8 cellular contexts compared by ENCODE assay signal in genomic region chr11:75429902-75430691, GRCh38. TPM values are rescaled to one million over a fixed set of nuclear protein-coding genes. Genes with fewer than 3 reads are reported as not detected.
DNase-seq lines count a peak whose midpoint lies in the region; ATAC-seq and TF ChIP-seq lines count a peak whose summit lies in the region.

No MANE protein-coding gene starts in this region.

- no peak for TF ChIP-seq EP300 in esophagus muscularis mucosa (IDR thresholded peaks at IDR 0.05)

- 0% methylated on average over 4 of the region's 133 CpGs for WGBS in esophagus muscularis mucosa

- intact Hi-C loops in esophagus muscularis mucosa (cut with DNase I): no loop called here

- H3K4me3 ChIP-seq in AG09309 (ENCODE audit: control insufficient read depth, low read depth, low read length) (peak overlapping the region; percentile 17), esophagus muscularis mucosa (peak overlapping the region; percentile 47 to 60 (median 50))

- TF ChIP-seq CTCF in AG09309 (IDR thresholded peaks at IDR 0.05; ENCODE audit: control insufficient read depth, insufficient read depth, low read depth, low read length, missing control alignments) (no peak), esophagus muscularis mucosa (IDR thresholded peaks at IDR 0.05) (no peak)

- DNase-seq in AG09309 (ENCODE audit: low read depth) (no peak), NCI-H748 (lab: John Stamatoyannopoulos, UW; ENCODE audit: unreplicated experiment) (peak; percentile 89), esophagus muscularis mucosa (ENCODE audit: extremely low spot score) (no peak), A172 (ENCODE audit: low spot score) (no peak)
- peak; percentile 73 for DNase-seq in activated T-cell treated with anti-CD3 and anti-CD28 coated beads, Interleukin-2, amount 50 U/mL, for 1 hour
- DNase-seq in naive thymus-derived CD8-positive, alpha-beta T cell: peak; percentile 36 to 76 (median 58)
- peak; percentile 58 to 62 for DNase-seq in stimulated activated naive CD8-positive, alpha-beta T cell treated with anti-CD3 and anti-CD28 coated beads, Interleukin-15, amount 100 ng/mL, for 72 hours

- POLR2A ChIA-PET in naive thymus-derived CD8-positive, alpha-beta T cell (lab: Charles Lee): interaction anchor here (0.8 to 2.7 kb wide), 6 partner anchors 10 to 136 kb away, joined by 3 to 14 read pairs (median 4); partner anchors contain the start of gene RPS3

- H3K36me3 Mint-ChIP-seq in naive thymus-derived CD8-positive, alpha-beta T cell: peaks cover 4 to 6% (median 5%) of the 10 kb centered on the region in 3 donors

- H3K9me3 ChIP-seq in esophagus muscularis mucosa: peaks cover 0 to 7% (median 3%) of the 10 kb centered on the region in 4 donors

- peak; percentile 39 for ATAC-seq in GM21423 (IDR thresholded peaks at IDR 0.05; ENCODE audit: unreplicated experiment)
- ATAC-seq in naive thymus-derived CD8-positive, alpha-beta T cell: peak; percentile 66 to 75
- ATAC-seq in stimulated activated naive CD8-positive, alpha-beta T cell treated with anti-CD3 and anti-CD28 coated beads, Interleukin-15, amount 100 ng/mL, for 72 hours: peak; percentile 73

- peak overlapping the region in 1 of 4 donors; percentile 35 for H3K27ac ChIP-seq in esophagus muscularis mucosa (replicated peaks in 1 of 4)

- H3K4me1 Mint-ChIP-seq in naive thymus-derived CD8-positive, alpha-beta T cell: peaks cover 16 to 31% (median 20%) of the 10 kb centered on the region in 4 donors
- peaks cover 35% of the 10 kb centered on the region for H3K4me1 Mint-ChIP-seq in stimulated activated naive CD8-positive, alpha-beta T cell treated with anti-CD3 and anti-CD28 coated beads, Interleukin-15, amount 100 ng/mL, for 72 hours

- peaks cover 0 to 55% (median 16%) of the 10 kb centered on the region in 4 donors for H3K27me3 ChIP-seq in esophagus muscularis mucosa

- peaks cover 0 to 4% (median 0%) of the 10 kb centered on the region in 9 donors for H3K9me3 Mint-ChIP-seq in naive thymus-derived CD8-positive, alpha-beta T cell
- H3K9me3 Mint-ChIP-seq in stimulated activated naive CD8-positive, alpha-beta T cell treated with anti-CD3 and anti-CD28 coated beads, Interleukin-15, amount 100 ng/mL, for 72 hours: peaks cover 0 to 11% of the 10 kb centered on the region in 2 donors

- peaks cover 10 to 41% (median 30%) of the 10 kb centered on the region in 4 donors for H3K4me1 ChIP-seq in esophagus muscularis mucosa

- H3K36me3 ChIP-seq in esophagus muscularis mucosa: peaks cover 0 to 6% (median 2%) of the 10 kb centered on the region in 4 donors

- H3K4me3 Mint-ChIP-seq in naive thymus-derived CD8-positive, alpha-beta T cell: peak overlapping the region; percentile 72 to 91 (median 90)
- H3K4me3 Mint-ChIP-seq in stimulated activated naive CD8-positive, alpha-beta T cell treated with anti-CD3 and anti-CD28 coated beads, Interleukin-15, amount 100 ng/mL, for 72 hours: peak overlapping the region; percentile 74 to 86

- H3K27ac Mint-ChIP-seq in naive thymus-derived CD8-positive, alpha-beta T cell: peak overlapping the region in 5 of 10 donors; percentile 68 to 81 (median 76)
- no peak overlapping the region for H3K27ac Mint-ChIP-seq in stimulated activated naive CD8-positive, alpha-beta T cell treated with anti-CD3 and anti-CD28 coated beads, Interleukin-15, amount 100 ng/mL, for 72 hours

- no peak for TF ChIP-seq POLR2A in esophagus muscularis mucosa (IDR thresholded peaks at IDR 0.05; ENCODE audit: low read depth)

- peaks cover 30 to 60% (median 37%) of the 10 kb centered on the region in 5 donors for H3K27me3 Mint-ChIP-seq in naive thymus-derived CD8-positive, alpha-beta T cell
- peaks cover 66% of the 10 kb centered on the region for H3K27me3 Mint-ChIP-seq in stimulated activated naive CD8-positive, alpha-beta T cell treated with anti-CD3 and anti-CD28 coated beads, Interleukin-15, amount 100 ng/mL, for 72 hours

RNA-seq across cellular contexts. Expression of gene KLHL35, which starts 2.9 kb away (rescaled TPM):
- total RNA-seq in esophagus muscularis mucosa: under 1 TPM in 3 of 4 donors, not detected in 1; 0.17 to 0.42 (median 0.29) TPM
- 1 to 10 TPM in 1 of 2 experiments, under 1 TPM in 1; 0.66 to 1.3 TPM for total RNA-seq in naive thymus-derived CD8-positive, alpha-beta T cell
- 1 to 10 TPM in 1 of 3 donors, under 1 TPM in 2; 0.38 to 1.2 (median 0.74) TPM for polyA plus RNA-seq in naive thymus-derived CD8-positive, alpha-beta T cell
- 0.07 TPM in 1 of 2 replicates, not detected in the other for total RNA-seq in A172 (2014; rRNA removed; shearing (Covaris generic))

RNA-seq across cellular contexts. Expression of gene RPS3, which starts 30.8 kb away (rescaled TPM):
- 1,000 to 10,000 TPM in 3 of 4 donors, 100 to 1,000 TPM in 1; 879 to 1,878 (median 1,387) TPM for total RNA-seq in esophagus muscularis mucosa
- total RNA-seq in naive thymus-derived CD8-positive, alpha-beta T cell: 1,000 to 10,000 TPM; 5,159 to 5,268 TPM
- 1,000 to 10,000 TPM; 6,922 to 7,216 (median 7,023) TPM for polyA plus RNA-seq in naive thymus-derived CD8-positive, alpha-beta T cell
- 1,638 and 1,693 TPM in 2 replicates for total RNA-seq in A172 (2014; rRNA removed; shearing (Covaris generic))

Comparison
In these comparisons a context has a peak if more than half of its experiments do, and no peak if none do; other contexts are left out.
1. DNase-seq: peak in NCI-H748 (single experiment), activated T-cell treated with anti-CD3 and anti-CD28 coated beads, Interleukin-2, amount 50 U/mL, for 1 hour (single experiment), naive thymus-derived CD8-positive, alpha-beta T cell (10 of 10) and stimulated activated naive CD8-positive, alpha-beta T cell treated with anti-CD3 and anti-CD28 coated beads, Interleukin-15, amount 100 ng/mL, for 72 hours (2 of 2); none in AG09309 (single experiment), esophagus muscularis mucosa (single experiment) and A172 (single experiment).
2. Peak in every context shown above with its lines, with median percentiles within 50 percentile points of each other: ATAC-seq.